25 cellular contexts compared by ENCODE assay signal in genomic region chr17:70161519-70161918, GRCh38. TPM values are rescaled to one million over a fixed set of nuclear protein-coding genes. Genes with fewer than 3 reads are reported as not detected.
"Had no signal": no experiment of that assay in that cellular context is flagged by ENCODE, and none has a peak within 500 bp of the region (broad histone marks: within the 10 kb centered on the region; RNA-seq: fewer than 3 reads in every experiment).

No MANE protein-coding gene starts in this region.

- DNase-seq: dermis blood vessel endothelial cell; dorsolateral prefrontal cortex; effector CD4-positive, alpha-beta T cell; effector memory CD4-positive, alpha-beta T cell; esophagus squamous epithelium; foreskin fibroblast; foreskin melanocyte; gastrocnemius medialis; glutamatergic neuron; head of caudate nucleus; heart right ventricle; hippocampal formation; kidney; left cardiac atrium; left lung; left ventricle myocardium superior; lower lobe of right lung; mesenchymal stem cell; mucosa of descending colon; naive B cell; naive thymus-derived CD8-positive, alpha-beta T cell had no signal

- FAIRE-seq: colon, endothelial cell of umbilical vein, islet of Langerhans, kidney had no signal

- H3K27ac ChIP-seq: coronary artery, esophagus squamous epithelium, gastrocnemius medialis, heart right ventricle, left lung, lower lobe of right lung had no signal

- H3K4me3 ChIP-seq: coronary artery, dorsolateral prefrontal cortex, esophagus squamous epithelium, gastrocnemius medialis, heart right ventricle, left lung, lower lobe of right lung, mucosa of descending colon had no signal

- ATAC-seq: gastrocnemius medialis; heart right ventricle; left cardiac atrium; left lung; left ventricle myocardium superior; lower lobe of right lung; mucosa of descending colon; naive thymus-derived CD8-positive, alpha-beta T cell had no signal

- H3K4me1 ChIP-seq: gastrocnemius medialis, left lung, lower lobe of right lung had no signal

- H3K27me3 ChIP-seq: dorsolateral prefrontal cortex, esophagus squamous epithelium, gastrocnemius medialis, left lung had no signal

- H3K36me3 ChIP-seq: esophagus squamous epithelium, gastrocnemius medialis, heart right ventricle, left lung, lower lobe of right lung had no signal

- H3K9me3 ChIP-seq: esophagus squamous epithelium, gastrocnemius medialis, heart right ventricle, left lung, lower lobe of right lung, mucosa of descending colon had no signal

RNA-seq across cellular contexts. Expression of gene KCNJ2, which starts 7.8 kb away (rescaled TPM):
- total RNA-seq: naive thymus-derived CD8-positive, alpha-beta T cell had no signal
- polyA plus RNA-seq: naive thymus-derived CD8-positive, alpha-beta T cell had no signal
